In the genomic region with DNA sequence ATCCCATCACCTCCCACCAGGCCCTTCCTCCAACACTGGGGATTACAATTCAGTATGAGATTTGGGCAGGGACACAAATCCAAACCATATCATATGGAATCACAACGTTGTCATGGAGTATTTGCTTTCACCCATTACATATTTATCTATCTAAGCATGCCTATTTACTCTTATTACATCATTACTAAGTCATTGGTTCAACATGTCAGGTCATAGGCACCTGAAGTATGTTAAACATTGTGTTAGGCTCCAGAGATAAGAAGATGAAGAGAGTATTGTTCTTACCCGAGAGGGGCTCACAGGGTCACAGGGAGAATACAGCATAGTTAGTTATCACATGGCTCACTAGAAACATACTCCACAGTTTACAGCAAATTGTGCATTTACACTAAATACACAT, we compare ENCODE assay signal across 1 cellular context.
TF ChIP-seq lines count a peak whose summit lies in the region.

No MANE protein-coding gene starts in this region.

TF ChIP-seq in HepG2, 621 proteins besides CTCF, POLR2A, EP300 and RAD21 (continued from another document and continues in another):
- no peak for TF ChIP-seq ZNF281 (CRISPR knock-in tag; IDR thresholded peaks at IDR 0.05; ENCODE audit: borderline replicate concordance)
- no peak for TF ChIP-seq ZNF83 (CRISPR knock-in tag; IDR thresholded peaks at IDR 0.05; ENCODE audit: borderline replicate concordance)
- TF ChIP-seq HINFP (CRISPR knock-in tag; IDR thresholded peaks at IDR 0.05; ENCODE audit: low read depth) = no peak
- TF ChIP-seq NR1H2 (CRISPR knock-in tag; IDR thresholded peaks at IDR 0.05; ENCODE audit: borderline replicate concordance, low read depth) = no peak
- no peak for TF ChIP-seq SOX6 (IDR thresholded peaks at IDR 0.05)
- TF ChIP-seq SOX6 (CRISPR knock-in tag; IDR thresholded peaks at IDR 0.05) = peak; percentile 87
- no peak for TF ChIP-seq SRSF1 (optimal IDR thresholded peaks at IDR 0.05; ENCODE audit: low read depth, low read length)
- TF ChIP-seq, protein P1, sequence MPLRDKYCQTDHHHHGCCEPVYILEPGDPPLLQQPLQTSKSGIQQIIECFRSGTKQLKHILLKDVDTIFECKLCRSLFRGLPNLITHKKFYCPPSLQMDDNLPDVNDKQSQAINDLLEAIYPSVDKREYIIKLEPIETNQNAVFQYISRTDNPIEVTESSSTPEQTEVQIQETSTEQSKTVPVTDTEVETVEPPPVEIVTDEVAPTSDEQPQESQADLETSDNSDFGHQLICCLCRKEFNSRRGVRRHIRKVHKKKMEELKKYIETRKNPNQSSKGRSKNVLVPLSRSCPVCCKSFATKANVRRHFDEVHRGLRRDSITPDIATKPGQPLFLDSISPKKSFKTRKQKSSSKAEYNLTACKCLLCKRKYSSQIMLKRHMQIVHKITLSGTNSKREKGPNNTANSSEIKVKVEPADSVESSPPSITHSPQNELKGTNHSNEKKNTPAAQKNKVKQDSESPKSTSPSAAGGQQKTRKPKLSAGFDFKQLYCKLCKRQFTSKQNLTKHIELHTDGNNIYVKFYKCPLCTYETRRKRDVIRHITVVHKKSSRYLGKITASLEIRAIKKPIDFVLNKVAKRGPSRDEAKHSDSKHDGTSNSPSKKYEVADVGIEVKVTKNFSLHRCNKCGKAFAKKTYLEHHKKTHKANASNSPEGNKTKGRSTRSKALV (CRISPR knock-in tag; IDR thresholded peaks at IDR 0.05) = no peak
- no peak for TF ChIP-seq REPIN1 (CRISPR knock-in tag; IDR thresholded peaks at IDR 0.05; ENCODE audit: borderline replicate concordance, low read depth)
- no peak for TF ChIP-seq ZFP91 (CRISPR knock-in tag; IDR thresholded peaks at IDR 0.05; ENCODE audit: borderline replicate concordance)
- TF ChIP-seq, protein P2, sequence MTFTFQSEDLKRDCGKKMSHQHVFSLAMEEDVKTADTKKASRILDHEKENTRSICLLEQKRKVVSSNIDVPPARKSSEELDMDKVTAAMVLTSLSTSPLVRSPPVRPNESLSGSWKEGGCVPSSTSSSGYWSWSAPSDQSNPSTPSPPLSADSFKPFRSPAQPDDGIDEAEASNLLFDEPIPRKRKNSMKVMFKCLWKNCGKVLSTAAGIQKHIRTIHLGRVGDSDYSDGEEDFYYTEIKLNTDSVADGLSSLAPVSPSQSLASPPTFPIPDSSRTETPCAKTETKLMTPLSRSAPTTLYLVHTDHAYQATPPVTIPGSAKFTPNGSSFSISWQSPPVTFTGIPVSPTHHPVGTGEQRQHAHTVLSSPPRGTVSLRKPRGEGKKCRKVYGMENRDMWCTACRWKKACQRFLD (CRISPR knock-in tag; IDR thresholded peaks at IDR 0.05; ENCODE audit: borderline replicate concordance) = no peak
- no peak for TF ChIP-seq LCORL (IDR thresholded peaks at IDR 0.05)
- TF ChIP-seq LCORL (CRISPR knock-in tag; IDR thresholded peaks at IDR 0.05) = no peak
- TF ChIP-seq KMT2B (CRISPR knock-in tag; IDR thresholded peaks at IDR 0.05) = no peak
- TF ChIP-seq ELF3 (CRISPR knock-in tag; IDR thresholded peaks at IDR 0.05) = no peak
- no peak for TF ChIP-seq HMG20B (CRISPR knock-in tag; conservative IDR thresholded peaks at IDR 0.05)
- no peak for TF ChIP-seq STAT5B (CRISPR knock-in tag; IDR thresholded peaks at IDR 0.05)
- no peak for TF ChIP-seq NONO (IDR thresholded peaks at IDR 0.05)
- TF ChIP-seq NONO (CRISPR knock-in tag; conservative IDR thresholded peaks at IDR 0.05) = no peak
- no peak for TF ChIP-seq SATB2 (CRISPR knock-in tag; IDR thresholded peaks at IDR 0.05)
- TF ChIP-seq, protein P3, sequence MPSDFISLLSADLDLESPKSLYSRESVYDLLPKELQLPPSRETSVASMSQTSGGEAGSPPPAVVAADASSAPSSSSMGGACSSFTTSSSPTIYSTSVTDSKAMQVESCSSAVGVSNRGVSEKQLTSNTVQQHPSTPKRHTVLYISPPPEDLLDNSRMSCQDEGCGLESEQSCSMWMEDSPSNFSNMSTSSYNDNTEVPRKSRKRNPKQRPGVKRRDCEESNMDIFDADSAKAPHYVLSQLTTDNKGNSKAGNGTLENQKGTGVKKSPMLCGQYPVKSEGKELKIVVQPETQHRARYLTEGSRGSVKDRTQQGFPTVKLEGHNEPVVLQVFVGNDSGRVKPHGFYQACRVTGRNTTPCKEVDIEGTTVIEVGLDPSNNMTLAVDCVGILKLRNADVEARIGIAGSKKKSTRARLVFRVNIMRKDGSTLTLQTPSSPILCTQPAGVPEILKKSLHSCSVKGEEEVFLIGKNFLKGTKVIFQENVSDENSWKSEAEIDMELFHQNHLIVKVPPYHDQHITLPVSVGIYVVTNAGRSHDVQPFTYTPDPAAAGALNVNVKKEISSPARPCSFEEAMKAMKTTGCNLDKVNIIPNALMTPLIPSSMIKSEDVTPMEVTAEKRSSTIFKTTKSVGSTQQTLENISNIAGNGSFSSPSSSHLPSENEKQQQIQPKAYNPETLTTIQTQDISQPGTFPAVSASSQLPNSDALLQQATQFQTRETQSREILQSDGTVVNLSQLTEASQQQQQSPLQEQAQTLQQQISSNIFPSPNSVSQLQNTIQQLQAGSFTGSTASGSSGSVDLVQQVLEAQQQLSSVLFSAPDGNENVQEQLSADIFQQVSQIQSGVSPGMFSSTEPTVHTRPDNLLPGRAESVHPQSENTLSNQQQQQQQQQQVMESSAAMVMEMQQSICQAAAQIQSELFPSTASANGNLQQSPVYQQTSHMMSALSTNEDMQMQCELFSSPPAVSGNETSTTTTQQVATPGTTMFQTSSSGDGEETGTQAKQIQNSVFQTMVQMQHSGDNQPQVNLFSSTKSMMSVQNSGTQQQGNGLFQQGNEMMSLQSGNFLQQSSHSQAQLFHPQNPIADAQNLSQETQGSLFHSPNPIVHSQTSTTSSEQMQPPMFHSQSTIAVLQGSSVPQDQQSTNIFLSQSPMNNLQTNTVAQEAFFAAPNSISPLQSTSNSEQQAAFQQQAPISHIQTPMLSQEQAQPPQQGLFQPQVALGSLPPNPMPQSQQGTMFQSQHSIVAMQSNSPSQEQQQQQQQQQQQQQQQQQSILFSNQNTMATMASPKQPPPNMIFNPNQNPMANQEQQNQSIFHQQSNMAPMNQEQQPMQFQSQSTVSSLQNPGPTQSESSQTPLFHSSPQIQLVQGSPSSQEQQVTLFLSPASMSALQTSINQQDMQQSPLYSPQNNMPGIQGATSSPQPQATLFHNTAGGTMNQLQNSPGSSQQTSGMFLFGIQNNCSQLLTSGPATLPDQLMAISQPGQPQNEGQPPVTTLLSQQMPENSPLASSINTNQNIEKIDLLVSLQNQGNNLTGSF (CRISPR knock-in tag; IDR thresholded peaks at IDR 0.05) = no peak
- TF ChIP-seq ZBTB7B (CRISPR knock-in tag; IDR thresholded peaks at IDR 0.05) = no peak
- TF ChIP-seq, protein P4, sequence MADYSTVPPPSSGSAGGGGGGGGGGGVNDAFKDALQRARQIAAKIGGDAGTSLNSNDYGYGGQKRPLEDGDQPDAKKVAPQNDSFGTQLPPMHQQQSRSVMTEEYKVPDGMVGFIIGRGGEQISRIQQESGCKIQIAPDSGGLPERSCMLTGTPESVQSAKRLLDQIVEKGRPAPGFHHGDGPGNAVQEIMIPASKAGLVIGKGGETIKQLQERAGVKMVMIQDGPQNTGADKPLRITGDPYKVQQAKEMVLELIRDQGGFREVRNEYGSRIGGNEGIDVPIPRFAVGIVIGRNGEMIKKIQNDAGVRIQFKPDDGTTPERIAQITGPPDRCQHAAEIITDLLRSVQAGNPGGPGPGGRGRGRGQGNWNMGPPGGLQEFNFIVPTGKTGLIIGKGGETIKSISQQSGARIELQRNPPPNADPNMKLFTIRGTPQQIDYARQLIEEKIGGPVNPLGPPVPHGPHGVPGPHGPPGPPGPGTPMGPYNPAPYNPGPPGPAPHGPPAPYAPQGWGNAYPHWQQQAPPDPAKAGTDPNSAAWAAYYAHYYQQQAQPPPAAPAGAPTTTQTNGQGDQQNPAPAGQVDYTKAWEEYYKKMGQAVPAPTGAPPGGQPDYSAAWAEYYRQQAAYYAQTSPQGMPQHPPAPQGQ (CRISPR knock-in tag; IDR thresholded peaks at IDR 0.05; ENCODE audit: borderline replicate concordance) = no peak
- TF ChIP-seq ZNF484 (CRISPR knock-in tag; IDR thresholded peaks at IDR 0.05; ENCODE audit: borderline replicate concordance, low read depth) = no peak
- TF ChIP-seq SOX5 (CRISPR knock-in tag; IDR thresholded peaks at IDR 0.05; ENCODE audit: borderline replicate concordance) = peak; percentile 85
- TF ChIP-seq FOXJ3 (CRISPR knock-in tag; IDR thresholded peaks at IDR 0.05; ENCODE audit: borderline replicate concordance) = peak; percentile 45; the same call in 1 of the 2 replicates
- no peak for TF ChIP-seq ZNF343 (CRISPR knock-in tag; IDR thresholded peaks at IDR 0.05)
- TF ChIP-seq, protein P5, sequence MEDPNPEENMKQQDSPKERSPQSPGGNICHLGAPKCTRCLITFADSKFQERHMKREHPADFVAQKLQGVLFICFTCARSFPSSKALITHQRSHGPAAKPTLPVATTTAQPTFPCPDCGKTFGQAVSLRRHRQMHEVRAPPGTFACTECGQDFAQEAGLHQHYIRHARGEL (CRISPR knock-in tag; IDR thresholded peaks at IDR 0.05) = no peak
- no peak for TF ChIP-seq MBNL3 (CRISPR knock-in tag; conservative IDR thresholded peaks at IDR 0.05)
- TF ChIP-seq HNF4G (IDR thresholded peaks at IDR 0.05; ENCODE audit: borderline replicate concordance, low read depth, low read length) = no peak
- no peak for TF ChIP-seq HNF4G (CRISPR knock-in tag; IDR thresholded peaks at IDR 0.05; ENCODE audit: borderline replicate concordance, low read depth)
- no peak for TF ChIP-seq ZNF678 (CRISPR knock-in tag; IDR thresholded peaks at IDR 0.05)
- TF ChIP-seq SIN3A (IDR thresholded peaks at IDR 0.05; ENCODE audit: borderline replicate concordance, low read depth, low read length) = no peak
- 0 out of 2 replicates have a peak, but pooled peaks have one; percentile 28 for TF ChIP-seq NCOA2 (CRISPR knock-in tag; IDR thresholded peaks at IDR 0.05)
- TF ChIP-seq ZNF558 (CRISPR knock-in tag; IDR thresholded peaks at IDR 0.05; ENCODE audit: borderline replicate concordance) = no peak
- TF ChIP-seq MIXL1 (CRISPR knock-in tag; IDR thresholded peaks at IDR 0.05) = no peak
- TF ChIP-seq, protein P6, sequence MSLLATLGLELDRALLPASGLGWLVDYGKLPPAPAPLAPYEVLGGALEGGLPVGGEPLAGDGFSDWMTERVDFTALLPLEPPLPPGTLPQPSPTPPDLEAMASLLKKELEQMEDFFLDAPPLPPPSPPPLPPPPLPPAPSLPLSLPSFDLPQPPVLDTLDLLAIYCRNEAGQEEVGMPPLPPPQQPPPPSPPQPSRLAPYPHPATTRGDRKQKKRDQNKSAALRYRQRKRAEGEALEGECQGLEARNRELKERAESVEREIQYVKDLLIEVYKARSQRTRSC (CRISPR knock-in tag; IDR thresholded peaks at IDR 0.05; ENCODE audit: low read depth) = no peak
- no peak for TF ChIP-seq AHR (CRISPR knock-in tag; IDR thresholded peaks at IDR 0.05)
- no peak for TF ChIP-seq CAMTA2 (CRISPR knock-in tag; IDR thresholded peaks at IDR 0.05; ENCODE audit: borderline replicate concordance)
- TF ChIP-seq MTF2 (CRISPR knock-in tag; IDR thresholded peaks at IDR 0.05; ENCODE audit: borderline replicate concordance) = no peak
- TF ChIP-seq MAZ (IDR thresholded peaks at IDR 0.05; ENCODE audit: borderline replicate concordance, low read depth, low read length) = no peak
- no peak for TF ChIP-seq MAZ (CRISPR knock-in tag; IDR thresholded peaks at IDR 0.05; ENCODE audit: low read depth)
- TF ChIP-seq ZNF180 (CRISPR knock-in tag; IDR thresholded peaks at IDR 0.05; ENCODE audit: borderline replicate concordance, low read depth) = no peak
- TF ChIP-seq KLF16 (CRISPR knock-in tag; IDR thresholded peaks at IDR 0.05) = peak in 1 of 2 experiments; percentile 48; a peak in 1 of 4 replicates
- TF ChIP-seq CCDC6 (CRISPR knock-in tag; IDR thresholded peaks at IDR 0.05) = no peak
- TF ChIP-seq ZNF205 (CRISPR knock-in tag; IDR thresholded peaks at IDR 0.05) = no peak
- no peak for TF ChIP-seq EZH2 (conservative IDR thresholded peaks at IDR 0.05; ENCODE audit: low read depth, low read length)
- 0 out of 2 replicates have a peak, but pooled peaks have one; percentile 17 for TF ChIP-seq SOX13 (IDR thresholded peaks at IDR 0.05)
- peak in 1 of 2 experiments; percentile 91; a peak in 2 of 4 replicates for TF ChIP-seq SOX13 (CRISPR knock-in tag; conservative IDR thresholded peaks at IDR 0.05 in 1 of 2, IDR thresholded peaks at IDR 0.05 in 1 of 2)
- TF ChIP-seq JUN (CRISPR knock-in tag; IDR thresholded peaks at IDR 0.05) = no peak
- no peak for TF ChIP-seq KLF9 (CRISPR knock-in tag; IDR thresholded peaks at IDR 0.05; ENCODE audit: low read depth)
- no peak for TF ChIP-seq GPN1 (CRISPR knock-in tag; IDR thresholded peaks at IDR 0.05; ENCODE audit: borderline replicate concordance)
